In the genomic region with DNA sequence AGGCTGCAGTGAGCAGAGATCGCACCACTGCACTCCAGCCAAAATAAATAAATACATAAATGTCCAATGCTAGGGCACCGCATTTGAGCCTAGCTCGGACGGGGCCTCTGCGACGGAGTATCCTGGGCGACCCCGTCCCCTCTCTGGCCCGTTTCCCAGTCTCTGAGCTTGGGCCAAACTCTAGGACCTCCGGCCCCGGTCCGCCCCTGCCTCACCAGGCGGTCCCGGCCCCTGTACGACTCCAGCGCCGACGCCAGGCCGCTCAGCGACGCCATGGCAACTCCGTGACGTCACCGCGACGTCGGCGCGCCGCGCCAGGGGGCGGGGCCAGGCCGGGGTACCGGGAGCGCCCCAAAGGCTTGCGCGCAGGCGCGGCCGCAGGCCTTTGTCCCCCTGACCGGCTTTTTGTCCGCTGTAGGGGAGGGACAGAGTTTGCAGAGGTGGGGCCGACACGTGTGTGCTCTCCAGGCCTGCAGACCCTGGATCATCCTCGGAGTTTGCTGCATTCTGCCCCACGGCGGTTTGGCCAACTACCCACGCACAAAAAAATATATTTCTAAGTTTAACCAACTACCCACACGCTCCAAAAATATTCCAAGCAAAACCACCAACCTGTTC, we compare ENCODE assay signal across 9 cellular contexts. TPM values are rescaled to one million over a fixed set of nuclear protein-coding genes. Genes with fewer than 3 reads are reported as not detected.
DNase-seq lines count a peak whose midpoint lies in the region; FAIRE-seq and TF ChIP-seq lines count a peak whose summit lies in the region.
"Had no signal": no experiment of that assay in that cellular context is flagged by ENCODE, and none has a peak within 500 bp of the region (broad histone marks: within the 10 kb centered on the region; RNA-seq: fewer than 3 reads in every experiment).

PEX11G (minus strand) TSS at position 300 of the 618 bp plus-strand sequence; CDS start at position 275, 25 bp downstream.

- peak; percentile 88 for FAIRE-seq in HTR-8/SVneo (lab: Jason Lieb, UNC)
- FAIRE-seq: A204.1 had no signal

- no peaks in the 10 kb centered on the region for H3K9me3 Mint-ChIP-seq in nephron

- H3K4me3 ChIP-seq in fibroblast of the aortic adventitia (ENCODE audit: low read depth, low read length): peak within 1 kb of the TSS; percentile 80

- H3K27ac Mint-ChIP-seq in nephron: peak within 1 kb of the TSS; percentile 96 to 98 (median 97)

- H3K27me3 Mint-ChIP-seq in nephron (ENCODE audit: low read depth): no peaks in the 10 kb centered on the region

- peak within 1 kb of the TSS; percentile 77 to 87 (median 78) for H3K4me3 Mint-ChIP-seq in nephron

- H3K4me1 Mint-ChIP-seq in nephron: peaks cover 14% of the 10 kb centered on the region

- TF ChIP-seq CTCF in fibroblast of the aortic adventitia (IDR thresholded peaks at IDR 0.05; ENCODE audit: insufficient read depth, low read length) (no peak), nephron (IDR thresholded peaks at IDR 0.05; ENCODE audit: unreplicated experiment in 3 of 3) (no peak)

- DNase-seq in NCI-H1417 (lab: John Stamatoyannopoulos, UW) (peak; percentile 37 to 80 (median 38)), NCI-H1417 treated with DMSO at 0.1 percent for 48 hours (lab: John Stamatoyannopoulos, UW) (no peak), HTR-8/SVneo (ENCODE audit: insufficient read length, low spot score) (peak; percentile 96), RKO (ENCODE audit: low spot score) (peak; percentile 89), fibroblast of the aortic adventitia (ENCODE audit: low read depth) (peak; percentile 83)
- peak; percentile 84 for DNase-seq in activated effector memory CD4-positive, alpha-beta T cell treated with Interleukin-2 at 50 U/mL for 16 hours
- DNase-seq in stimulated activated naive CD4-positive, alpha-beta T cell treated with Interleukin-2 at 50 U/mL for 16 hours (lab: John Stamatoyannopoulos, UW): peak; percentile 82

- no peaks in the 10 kb centered on the region for H3K36me3 Mint-ChIP-seq in nephron (ENCODE audit: low read depth)

RNA-seq across cellular contexts. Expression of gene PEX11G, which starts in this region (rescaled TPM):
- total RNA-seq in fibroblast of the aortic adventitia (ENCODE audit: low replicate concordance): 1.6 and 5.4 TPM in 2 replicates
